Comparison of ENCODE assay signal across 16 cellular contexts in the genomic region with DNA sequence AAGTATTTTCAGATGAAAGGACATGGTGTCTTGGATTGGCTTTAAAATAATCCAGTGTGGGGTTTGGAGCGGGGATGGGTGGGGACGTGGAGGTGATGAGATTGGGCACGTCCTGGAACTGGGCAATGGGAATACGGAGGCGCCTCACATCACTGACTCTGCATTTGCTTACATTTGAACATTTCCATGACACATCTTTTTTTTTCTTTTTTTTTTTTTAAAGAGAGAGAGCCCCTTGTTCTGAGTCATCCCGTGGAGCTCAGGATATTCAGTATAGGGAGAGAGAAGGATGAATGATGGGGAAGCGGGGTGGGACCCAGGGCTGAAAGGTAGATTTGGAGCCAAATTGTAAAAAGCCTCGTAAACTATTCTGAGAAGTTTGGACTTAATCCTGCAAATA.
DNase-seq lines count a peak whose midpoint lies in the region; ATAC-seq and TF ChIP-seq lines count a peak whose summit lies in the region.
"Had no signal": no experiment of that assay in that cellular context is flagged by ENCODE, and none has a peak within 500 bp of the region (broad histone marks: within the 10 kb centered on the region; RNA-seq: fewer than 3 reads in every experiment).

No MANE protein-coding gene starts in this region.

- POLR2A ChIA-PET in naive thymus-derived CD8-positive, alpha-beta T cell (lab: Charles Lee): no interaction called here

- TF ChIP-seq POLR2A in testis (IDR thresholded peaks at IDR 0.05): no peak

- no peaks in the 10 kb centered on the region for H3K9me3 ChIP-seq in testis
- H3K9me3 ChIP-seq: BE2C had no signal

- no peak overlapping the region for H3K4me3 Mint-ChIP-seq in activated T-helper 1 cell treated with anti-CD3 and anti-CD28 coated beads, Interleukin-12 subunit alpha, Interleukin-12 subunit beta, Interleukin-2, Interleukin-4 antibody, amounts not matched to agents 30 ng/mL and 10 ng/mL and 1 ng/mL, durations not matched to agents 14 hours and 24 hours and 36 hours
- H3K4me3 Mint-ChIP-seq in nephron progenitor cell: no peak overlapping the region
- H3K4me3 Mint-ChIP-seq in naive thymus-derived CD8-positive, alpha-beta T cell: no peak overlapping the region
- H3K4me3 Mint-ChIP-seq: natural killer cell treated with Interleukin-12 subunit alpha and Interleukin-12 subunit beta and Interleukin-15 and Interleukin-18, amount 100 ng/mL, for 72 hours; stimulated activated naive CD8-positive, alpha-beta T cell treated with anti-CD3 and anti-CD28 coated beads, Interleukin-15, Interleukin-2, amounts not matched to agents 100 ng/mL and 50 ng/mL, for 24 hours; WTC11 had no signal

- no peaks in the 10 kb centered on the region for H3K36me3 ChIP-seq in testis (ENCODE audit: low read depth, missing control alignments)
- H3K36me3 ChIP-seq: BE2C, brain microvascular endothelial cell had no signal

- H3K27ac ChIP-seq in testis: peak overlapping the region; percentile 19 to 85
- H3K27ac ChIP-seq: brain microvascular endothelial cell had no signal

- WGBS in testis, 2 donors: 76 to 83% methylated on average over 8 of the region's 8 CpGs

- DNase-seq in Daoy (ENCODE audit: low read depth): peak; percentile 27
- DNase-seq in amniotic epithelial cell (ENCODE audit: low read depth): peak; percentile 14
- DNase-seq in kidney glomerular epithelial cell (lab: John Stamatoyannopoulos, UW): peak; percentile 36
- no peak for DNase-seq in testis
- DNase-seq in activated T-helper 1 cell treated with anti-CD3 and anti-CD28 coated beads, Interleukin-12 subunit alpha, Interleukin-12 subunit beta, Interleukin-2, Interleukin-4 antibody, amounts not matched to agents 30 ng/mL and 10 ng/mL and 1 ng/mL, durations not matched to agents 14 hours and 24 hours and 36 hours (ENCODE audit: low spot score): no peak
- DNase-seq in nephron progenitor cell: no peak
- DNase-seq in dedifferentiated amniotic fluid mesenchymal stem cell (ENCODE audit: extremely low spot score): no peak
- no peak for DNase-seq in naive thymus-derived CD8-positive, alpha-beta T cell
- DNase-seq: activated gamma-delta T cell, BE2C, brain microvascular endothelial cell, glutamatergic neuron, NCI-H1092 treated with DMSO at 0.1 percent for 48 hours had no signal

- H3K4me3 ChIP-seq in testis: no peak overlapping the region

- peaks cover 25% of the 10 kb centered on the region for H3K4me1 ChIP-seq in testis
- H3K4me1 ChIP-seq: BE2C had no signal

- ATAC-seq in naive thymus-derived CD8-positive, alpha-beta T cell: no peak
- ATAC-seq: natural killer cell treated with Interleukin-12 subunit alpha and Interleukin-12 subunit beta and Interleukin-15 and Interleukin-18, amount 100 ng/mL, for 72 hours; WTC11 had no signal

- H3K27me3 ChIP-seq in testis: no peaks in the 10 kb centered on the region
- H3K27me3 ChIP-seq: BE2C, brain microvascular endothelial cell had no signal

- peaks cover 4% of the 10 kb centered on the region for H3K27me3 Mint-ChIP-seq in activated T-helper 1 cell treated with anti-CD3 and anti-CD28 coated beads, Interleukin-12 subunit alpha, Interleukin-12 subunit beta, Interleukin-2, Interleukin-4 antibody, amounts not matched to agents 30 ng/mL and 10 ng/mL and 1 ng/mL, durations not matched to agents 14 hours and 24 hours and 36 hours (ENCODE audit: insufficient read depth)
- H3K27me3 Mint-ChIP-seq in nephron progenitor cell (ENCODE audit: low read depth, poor library complexity): peaks cover 2% of the 10 kb centered on the region
- H3K27me3 Mint-ChIP-seq in naive thymus-derived CD8-positive, alpha-beta T cell: peaks cover 0 to 10% (median 2%) of the 10 kb centered on the region in 5 donors
- H3K27me3 Mint-ChIP-seq: natural killer cell treated with Interleukin-12 subunit alpha and Interleukin-12 subunit beta and Interleukin-15 and Interleukin-18, amount 100 ng/mL, for 72 hours; stimulated activated naive CD8-positive, alpha-beta T cell treated with anti-CD3 and anti-CD28 coated beads, Interleukin-15, Interleukin-2, amounts not matched to agents 100 ng/mL and 50 ng/mL, for 24 hours had no signal

- peaks cover 5% of the 10 kb centered on the region for H3K9me3 Mint-ChIP-seq in activated T-helper 1 cell treated with anti-CD3 and anti-CD28 coated beads, Interleukin-12 subunit alpha, Interleukin-12 subunit beta, Interleukin-2, Interleukin-4 antibody, amounts not matched to agents 30 ng/mL and 10 ng/mL and 1 ng/mL, durations not matched to agents 14 hours and 24 hours and 36 hours
- H3K9me3 Mint-ChIP-seq in nephron progenitor cell: peaks cover 5% of the 10 kb centered on the region
- H3K9me3 Mint-ChIP-seq in naive thymus-derived CD8-positive, alpha-beta T cell: peaks cover 0 to 5% (median 0%) of the 10 kb centered on the region in 9 donors
- H3K9me3 Mint-ChIP-seq: natural killer cell treated with Interleukin-12 subunit alpha and Interleukin-12 subunit beta and Interleukin-15 and Interleukin-18, amount 100 ng/mL, for 72 hours had no signal

- no peak overlapping the region for H3K27ac Mint-ChIP-seq in activated T-helper 1 cell treated with anti-CD3 and anti-CD28 coated beads, Interleukin-12 subunit alpha, Interleukin-12 subunit beta, Interleukin-2, Interleukin-4 antibody, amounts not matched to agents 30 ng/mL and 10 ng/mL and 1 ng/mL, durations not matched to agents 14 hours and 24 hours and 36 hours
- no peak overlapping the region for H3K27ac Mint-ChIP-seq in nephron progenitor cell
- no peak overlapping the region for H3K27ac Mint-ChIP-seq in naive thymus-derived CD8-positive, alpha-beta T cell
- H3K27ac Mint-ChIP-seq: natural killer cell treated with Interleukin-12 subunit alpha and Interleukin-12 subunit beta and Interleukin-15 and Interleukin-18, amount 100 ng/mL, for 72 hours; stimulated activated naive CD8-positive, alpha-beta T cell treated with anti-CD3 and anti-CD28 coated beads, Interleukin-15, Interleukin-2, amounts not matched to agents 100 ng/mL and 50 ng/mL, for 24 hours; WTC11 had no signal

- TF ChIP-seq CTCF in testis (IDR thresholded peaks at IDR 0.05): no peak
- no peak for TF ChIP-seq CTCF in nephron progenitor cell (IDR thresholded peaks at IDR 0.05)

- H3K4me1 Mint-ChIP-seq in activated T-helper 1 cell treated with anti-CD3 and anti-CD28 coated beads, Interleukin-12 subunit alpha, Interleukin-12 subunit beta, Interleukin-2, Interleukin-4 antibody, amounts not matched to agents 30 ng/mL and 10 ng/mL and 1 ng/mL, durations not matched to agents 14 hours and 24 hours and 36 hours (ENCODE audit: low read depth): no peaks in the 10 kb centered on the region
- H3K4me1 Mint-ChIP-seq in nephron progenitor cell: peaks cover 40% of the 10 kb centered on the region
- H3K4me1 Mint-ChIP-seq in naive thymus-derived CD8-positive, alpha-beta T cell: no peaks in the 10 kb centered on the region

- no peaks in the 10 kb centered on the region for H3K36me3 Mint-ChIP-seq in activated T-helper 1 cell treated with anti-CD3 and anti-CD28 coated beads, Interleukin-12 subunit alpha, Interleukin-12 subunit beta, Interleukin-2, Interleukin-4 antibody, amounts not matched to agents 30 ng/mL and 10 ng/mL and 1 ng/mL, durations not matched to agents 14 hours and 24 hours and 36 hours (ENCODE audit: low read depth)
- no peaks in the 10 kb centered on the region for H3K36me3 Mint-ChIP-seq in nephron progenitor cell (ENCODE audit: low read depth)
- H3K36me3 Mint-ChIP-seq in naive thymus-derived CD8-positive, alpha-beta T cell: peaks cover 0 to 5% (median 0%) of the 10 kb centered on the region in 3 donors
- H3K36me3 Mint-ChIP-seq: natural killer cell treated with Interleukin-12 subunit alpha and Interleukin-12 subunit beta and Interleukin-15 and Interleukin-18, amount 100 ng/mL, for 72 hours had no signal

- intact Hi-C loops in testis (cut with DNase I; ENCODE audit: low total_unique reads): no loop called here
- intact Hi-C loops in activated T-helper 1 cell treated with anti-CD3 and anti-CD28 coated beads, Interleukin-12 subunit alpha, Interleukin-12 subunit beta, Interleukin-2, Interleukin-4 antibody, amounts not matched to agents 30 ng/mL and 10 ng/mL and 1 ng/mL, durations not matched to agents 14 hours and 24 hours and 36 hours (cut with micrococcal nuclease): no loop called here

Comparison
In these comparisons a context has a peak if more than half of its experiments do, and no peak if none do; other contexts are left out.
1. DNase-seq: peak in Daoy (single experiment), amniotic epithelial cell (single experiment) and kidney glomerular epithelial cell (single experiment); none in testis (single experiment), activated T-helper 1 cell treated with anti-CD3 and anti-CD28 coated beads, Interleukin-12 subunit alpha, Interleukin-12 subunit beta, Interleukin-2, Interleukin-4 antibody, amounts not matched to agents 30 ng/mL and 10 ng/mL and 1 ng/mL, durations not matched to agents 14 hours and 24 hours and 36 hours (single experiment), nephron progenitor cell (single experiment), dedifferentiated amniotic fluid mesenchymal stem cell (single experiment) and naive thymus-derived CD8-positive, alpha-beta T cell (0 of 10).